In genomic region chr2:96329870-96330269, GRCh38 we compare ENCODE assay signal across 23 cellular contexts. TPM values are rescaled to one million over a fixed set of nuclear protein-coding genes. Genes with fewer than 3 reads are reported as not detected.
DNase-seq lines count a peak whose midpoint lies in the region; ATAC-seq and TF ChIP-seq lines count a peak whose summit lies in the region.
"Had no signal": no experiment of that assay in that cellular context is flagged by ENCODE, and none has a peak within 500 bp of the region (broad histone marks: within the 10 kb centered on the region; RNA-seq: fewer than 3 reads in every experiment).

No MANE protein-coding gene starts in this region.

- TF ChIP-seq CTCF in PC-3 (conservative IDR thresholded peaks at IDR 0.05; ENCODE audit: low read depth, low read length) (no peak), breast epithelium (IDR thresholded peaks at IDR 0.05) (no peak), progenitor cell of endocrine pancreas (IDR thresholded peaks at IDR 0.05; ENCODE audit: unreplicated experiment) (no peak)

- no peak for DNase-seq in activated CD4-positive, alpha-beta T cell treated with anti-CD3 and anti-CD28 coated beads, Interleukin-2, amount 10 ng/mL, durations not matched to agents 7 days and 5 days
- no peak for DNase-seq in activated CD4-positive, alpha-beta T cell treated with anti-CD3 and anti-CD28 coated beads, Interleukin-2, amount 50 U/mL, for 1 hour
- DNase-seq in PC-3 (no peak), breast epithelium (ENCODE audit: low spot score in 2 of 2) (no peak), progenitor cell of endocrine pancreas (ENCODE audit: low spot score, unreplicated experiment) (no peak), D341Med (ENCODE audit: low spot score) (no peak)
- DNase-seq: 8988T; CD4-positive, alpha-beta memory T cell; Karpas-422; NCI-H1092 treated with DMSO at 0.1 percent for 48 hours; NCI-H1436 treated with DMSO at 0.1 percent for 48 hours; NCI-H1930; NCI-H446 treated with DMSO at 0.1 percent for 48 hours; NCI-H526; NCI-H82; NK-92 treated with Interleukin-12 subunit alpha and Interleukin-12 subunit beta, amount 100 ng/mL, for 24 hours; SK-N-SH had no signal

- H3K4me1 Mint-ChIP-seq in activated CD4-positive, alpha-beta T cell treated with anti-CD3 and anti-CD28 coated beads, Interleukin-2, amount 10 ng/mL, durations not matched to agents 7 days and 5 days, result peaks cover 70% of the 10 kb centered on the region
- H3K4me1 Mint-ChIP-seq in progenitor cell of endocrine pancreas (ENCODE audit: low read depth), result peaks cover 9% of the 10 kb centered on the region

- H3K36me3 ChIP-seq in PC-3 (ENCODE audit: low read depth, low read length) (no peaks in the 10 kb centered on the region), breast epithelium (no peaks in the 10 kb centered on the region), skeletal muscle satellite cell (ENCODE audit: insufficient read depth, low read length) (no peaks in the 10 kb centered on the region)

- no peak for ATAC-seq in PC-3
- ATAC-seq in HG02642 (IDR thresholded peaks at IDR 0.05; ENCODE audit: poor library complexity, unreplicated experiment), result no peak
- ATAC-seq: Panc1 had no signal

- no peaks in the 10 kb centered on the region for H3F3A ChIP-seq in PC-3 (ENCODE audit: low read length, unreplicated experiment)

- H3K9me3 Mint-ChIP-seq in activated CD4-positive, alpha-beta T cell treated with anti-CD3 and anti-CD28 coated beads, Interleukin-2, amount 10 ng/mL, durations not matched to agents 7 days and 5 days, result no peaks in the 10 kb centered on the region
- no peaks in the 10 kb centered on the region for H3K9me3 Mint-ChIP-seq in progenitor cell of endocrine pancreas (ENCODE audit: low read depth)
- H3K9me3 Mint-ChIP-seq: CD4-positive, alpha-beta memory T cell; IgD-negative memory B cell; T-helper 1 cell treated with Interleukin-12 subunit alpha and Interleukin-12 subunit beta and Interleukin-4 antibody, amounts not matched to agents 30 μg/mL and 1 μg/mL, for 36 hours had no signal

- peaks cover 54% of the 10 kb centered on the region for H3K36me3 Mint-ChIP-seq in activated CD4-positive, alpha-beta T cell treated with anti-CD3 and anti-CD28 coated beads, Interleukin-2, amount 10 ng/mL, durations not matched to agents 7 days and 5 days (ENCODE audit: low read depth)
- peaks cover 5% of the 10 kb centered on the region for H3K36me3 Mint-ChIP-seq in progenitor cell of endocrine pancreas (ENCODE audit: insufficient read depth)
- H3K36me3 Mint-ChIP-seq: IgD-negative memory B cell had no signal

- no peak overlapping the region for H3K4me3 Mint-ChIP-seq in activated CD4-positive, alpha-beta T cell treated with anti-CD3 and anti-CD28 coated beads, Interleukin-2, amount 10 ng/mL, durations not matched to agents 7 days and 5 days
- H3K4me3 Mint-ChIP-seq in progenitor cell of endocrine pancreas (ENCODE audit: low read depth), result no peak overlapping the region
- H3K4me3 Mint-ChIP-seq: CD4-positive, alpha-beta memory T cell; T-helper 1 cell treated with Interleukin-12 subunit alpha and Interleukin-12 subunit beta and Interleukin-4 antibody, amounts not matched to agents 30 μg/mL and 1 μg/mL, for 36 hours had no signal

- H2AFZ ChIP-seq in PC-3 (ENCODE audit: low read length), result no peak overlapping the region

- H3K9ac ChIP-seq in PC-3 (ENCODE audit: low read length), result no peak overlapping the region; the same call in 1 of the 2 replicates
- H3K9ac ChIP-seq in skeletal muscle satellite cell (ENCODE audit: low read depth, low read length), result no peak overlapping the region
- H3K9ac ChIP-seq: BLaER1 treated with 17β-estradiol and CSF1 and Interleukin-3, amounts not matched to agents 10 nM and 100 nM; SK-N-SH had no signal

- H3K9me3 ChIP-seq in PC-3 (ENCODE audit: low read length) (no peaks in the 10 kb centered on the region), breast epithelium (no peaks in the 10 kb centered on the region), skeletal muscle satellite cell (replicated peaks; ENCODE audit: low read length) (no peaks in the 10 kb centered on the region)
- H3K9me3 ChIP-seq: BLaER1 treated with 17β-estradiol and CSF1 and Interleukin-3, amounts not matched to agents 10 nM and 100 nM; SK-N-SH had no signal

- TF ChIP-seq POLR2A in breast epithelium (IDR thresholded peaks at IDR 0.05), result no peak

- no peaks in the 10 kb centered on the region for H3K27me3 Mint-ChIP-seq in activated CD4-positive, alpha-beta T cell treated with anti-CD3 and anti-CD28 coated beads, Interleukin-2, amount 10 ng/mL, durations not matched to agents 7 days and 5 days
- H3K27me3 Mint-ChIP-seq in progenitor cell of endocrine pancreas, result peaks cover 13% of the 10 kb centered on the region
- H3K27me3 Mint-ChIP-seq: CD4-positive, alpha-beta memory T cell; IgD-negative memory B cell had no signal

- no peaks in the 10 kb centered on the region for H3K27me3 ChIP-seq in PC-3 (ENCODE audit: low read length)
- H3K27me3 ChIP-seq in breast epithelium, result no peaks in the 10 kb centered on the region
- peaks cover 3% of the 10 kb centered on the region for H3K27me3 ChIP-seq in skeletal muscle satellite cell (ENCODE audit: control insufficient read depth, insufficient read depth, low read length)
- H3K27me3 ChIP-seq: BLaER1 treated with 17β-estradiol and CSF1 and Interleukin-3, amounts not matched to agents 10 nM and 100 nM had no signal

- H3K4me2 ChIP-seq in PC-3 (ENCODE audit: low read length) (peak overlapping the region; percentile 6; the same call in 1 of the 2 replicates), skeletal muscle satellite cell (ENCODE audit: low read length) (peak overlapping the region; percentile 7)

- no peaks in the 10 kb centered on the region for H3K9me2 ChIP-seq in PC-3 (replicated peaks; ENCODE audit: low read length)
- H3K9me2 ChIP-seq: SK-N-SH had no signal

- H3K4me1 ChIP-seq in PC-3 (ENCODE audit: insufficient read depth, low read length), result peaks cover 22% of the 10 kb centered on the region
- H3K4me1 ChIP-seq in breast epithelium, result peaks cover 1 to 3% of the 10 kb centered on the region in 2 donors
- H3K4me1 ChIP-seq in skeletal muscle satellite cell (ENCODE audit: control insufficient read depth, insufficient read depth, low read length), result peaks cover 21% of the 10 kb centered on the region

- intact Hi-C loops in PC-3 (cut with micrococcal nuclease), result no loop called here
- intact Hi-C loops in breast epithelium (cut with DNase I; ENCODE audit: low total_unique reads), result loop anchor here (10.0 kb wide), 2 partner anchors 195 to 1175 kb away; partner anchors contain the start of gene ZNF514

- H3K27ac ChIP-seq in PC-3 (ENCODE audit: low read length), result peak overlapping the region; percentile 57
- H3K27ac ChIP-seq in breast epithelium, result peak overlapping the region; percentile 58 to 75
- H3K27ac ChIP-seq: BLaER1 treated with 17β-estradiol and CSF1 and Interleukin-3, amounts not matched to agents 10 nM and 100 nM had no signal

- POLR2A ChIA-PET in activated CD4-positive, alpha-beta T cell treated with anti-CD3 and anti-CD28 coated beads, Interleukin-2, amount 10 ng/mL, durations not matched to agents 7 days and 5 days (lab: Charles Lee), result no interaction called here
- POLR2A ChIA-PET in PC-3 (lab: Charles Lee; ENCODE audit: unreplicated experiment), result no interaction called here

- no TSS peak for BruUV-seq in PC-3 (replicated peaks; lab: Mats Ljungman, UMichigan)

- H3K4me3 ChIP-seq in PC-3 (ENCODE audit: low read length) (no peak overlapping the region), breast epithelium (no peak overlapping the region), skeletal muscle satellite cell (ENCODE audit: low read length) (no peak overlapping the region)
- H3K4me3 ChIP-seq: BLaER1 treated with 17β-estradiol and CSF1 and Interleukin-3, amounts not matched to agents 10 nM and 100 nM had no signal

- H3K79me2 ChIP-seq in PC-3 (ENCODE audit: low read length), result peaks cover 5% of the 10 kb centered on the region

- no peaks in the 10 kb centered on the region for H4K20me1 ChIP-seq in PC-3 (ENCODE audit: low read length)

- CTCF ChIA-PET in activated CD4-positive, alpha-beta T cell treated with anti-CD3 and anti-CD28 coated beads, Interleukin-2, amount 10 ng/mL, durations not matched to agents 7 days and 5 days (lab: Charles Lee), result interaction anchor here (1.3 to 10.5 kb wide), 2 partner anchors 9 to 36 kb away, joined by 3 to 47 read pairs; no protein-coding TSS in a partner anchor
- CTCF ChIA-PET in PC-3 (lab: Charles Lee), result no interaction called here

- peak overlapping the region; percentile 36 for H3K27ac Mint-ChIP-seq in activated CD4-positive, alpha-beta T cell treated with anti-CD3 and anti-CD28 coated beads, Interleukin-2, amount 10 ng/mL, durations not matched to agents 7 days and 5 days
- H3K27ac Mint-ChIP-seq in progenitor cell of endocrine pancreas, result no peak overlapping the region
- H3K27ac Mint-ChIP-seq: IgD-negative memory B cell; T-helper 1 cell treated with Interleukin-12 subunit alpha and Interleukin-12 subunit beta and Interleukin-4 antibody, amounts not matched to agents 30 μg/mL and 1 μg/mL, for 36 hours had no signal

RNA-seq across cellular contexts. Expression of gene ITPRIPL1, which starts 4.8 kb away (rescaled TPM):
- total RNA-seq in activated CD4-positive, alpha-beta T cell treated with anti-CD3 and anti-CD28 coated beads, Interleukin-2, amount 10 ng/mL, durations not matched to agents 7 days and 5 days, result 10 to 100 TPM; 33.3 to 39.2 TPM
- total RNA-seq in PC-3 (2014; rRNA removed), result not detected in 2 replicates
- 10 to 100 TPM in 1 of 3 donors, 1 to 10 TPM in 1, under 1 TPM in 1; 0.64 to 11.1 (median 6.9) TPM for total RNA-seq in breast epithelium
- total RNA-seq in skeletal muscle satellite cell (2012; rRNA removed), result 0.51 and 0.87 TPM in 2 replicates
- 6.1 and 6.9 TPM in 2 replicates for total RNA-seq in progenitor cell of endocrine pancreas

RNA-seq across cellular contexts. Expression of gene NCAPH, which starts 5.7 kb away (rescaled TPM):
- total RNA-seq in activated CD4-positive, alpha-beta T cell treated with anti-CD3 and anti-CD28 coated beads, Interleukin-2, amount 10 ng/mL, durations not matched to agents 7 days and 5 days, result 10 to 100 TPM; 82.4 to 84.6 TPM
- total RNA-seq in PC-3 (2014; rRNA removed), result 85.5 and 89.6 TPM in 2 replicates
- 1 to 10 TPM in 1 of 3 donors, under 1 TPM in 2; 0.44 to 2.6 (median 0.66) TPM for total RNA-seq in breast epithelium
- total RNA-seq in skeletal muscle satellite cell (2012; rRNA removed), result 10.4 and 12.9 TPM in 2 replicates
- 20.9 and 21.2 TPM in 2 replicates for total RNA-seq in progenitor cell of endocrine pancreas

RNA-seq across cellular contexts. Expression of gene SNRNP200, which starts 24.5 kb away (rescaled TPM):
- total RNA-seq in activated CD4-positive, alpha-beta T cell treated with anti-CD3 and anti-CD28 coated beads, Interleukin-2, amount 10 ng/mL, durations not matched to agents 7 days and 5 days, result 100 to 1,000 TPM; 170 to 178 TPM
- total RNA-seq in PC-3 (2014; rRNA removed), result 77.8 and 124 TPM in 2 replicates
- total RNA-seq in breast epithelium, result 100 to 1,000 TPM in 2 of 3 donors, 10 to 100 TPM in 1; 99.4 to 111 (median 109) TPM
- total RNA-seq in skeletal muscle satellite cell (2012; rRNA removed), result 36.2 and 37.4 TPM in 2 replicates
- total RNA-seq in progenitor cell of endocrine pancreas, result 223 and 235 TPM in 2 replicates
